Comparison of ENCODE assay signal across 8 cellular contexts in genomic region chr16:4734063-4734729, GRCh38. TPM values are rescaled to one million over a fixed set of nuclear protein-coding genes. Genes with fewer than 3 reads are reported as not detected.
DNase-seq lines count a peak whose midpoint lies in the region; ATAC-seq and TF ChIP-seq lines count a peak whose summit lies in the region.

Gene ANKS3 (minus strand): TSS chr16:4734271. CDS start chr16:4730149, 4,122 bp downstream.
Gene DNAAF8 (plus strand): TSS chr16:4734537. CDS start chr16:4736515, 1,978 bp downstream.

- under 1% methylated on average over 70 of the region's 70 CpGs for WGBS in HUES64

- peak within 1 kb of the TSS; percentile 86 for H3K27ac ChIP-seq in HUES64 (ENCODE audit: low read depth, low read length)
- peak within 1 kb of the TSS; percentile 81 to 83 for H3K27ac ChIP-seq in mucosa of rectum (ENCODE audit: low read depth in 2 of 2, low read length in 2 of 2)

- H3K4me1 ChIP-seq in HUES64 (ENCODE audit: insufficient read depth, low read length) (no peaks in the 10 kb centered on the region; the same call in 1 of the 2 replicates), mucosa of rectum (ENCODE audit: control insufficient read depth in 2 of 2, insufficient read depth in 2 of 2, low read length in 2 of 2) (peaks cover 6 to 9% of the 10 kb centered on the region in 2 donors)

- H3K4me3 ChIP-seq in HUES64 (ENCODE audit: low read length): peak within 1 kb of the TSS; percentile 85
- H3K4me3 ChIP-seq in mucosa of rectum (ENCODE audit: low read length in 2 of 2): peak within 1 kb of the TSS; percentile 81 to 88

- DNase-seq in DMS 273 treated with DMSO at 0.1 percent for 48 hours (lab: John Stamatoyannopoulos, UW) (peak; percentile 93), OCI-M1 (lab: John Stamatoyannopoulos, UW) (peak; percentile 95), activated T-cell treated with anti-CD3 and anti-CD28 coated beads for 48 hours (ENCODE audit: low read depth) (peak; percentile 84), erythroblast (lab: John Stamatoyannopoulos, UW) (peak; percentile 93 to 94)
- DNase-seq in stimulated activated CD8-positive, alpha-beta memory T cell treated with anti-CD3 and anti-CD28 coated beads, Interleukin-4, amount 100 ng/mL, for 4 hours (ENCODE audit: low read depth in 2 of 2, low spot score in 1 of 2): peak; percentile 50 to 53

- peak; percentile 63 for ATAC-seq in GM21515 (IDR thresholded peaks at IDR 0.05; ENCODE audit: unreplicated experiment)

- no peaks in the 10 kb centered on the region for H3K27me3 ChIP-seq in HUES64 (ENCODE audit: insufficient read depth, low read length)
- no peaks in the 10 kb centered on the region for H3K27me3 ChIP-seq in mucosa of rectum (ENCODE audit: control insufficient read depth in 2 of 2, insufficient read depth in 2 of 2, low read length in 2 of 2)

- H3K9me3 ChIP-seq in HUES64 (ENCODE audit: insufficient read depth, low read depth, low read length) (no peaks in the 10 kb centered on the region), mucosa of rectum (ENCODE audit: control insufficient read depth in 2 of 2, low read length in 2 of 2) (no peaks in the 10 kb centered on the region)

- peak; percentile 45 for TF ChIP-seq POLR2A in erythroblast (IDR thresholded peaks at IDR 0.05; ENCODE audit: low read length)

- H3K36me3 ChIP-seq in HUES64 (ENCODE audit: insufficient read depth, low read length): peaks cover 17% of the 10 kb centered on the region
- H3K36me3 ChIP-seq in mucosa of rectum (ENCODE audit: control insufficient read depth in 2 of 2, insufficient read depth in 2 of 2, low read length in 2 of 2): peaks cover 8 to 17% of the 10 kb centered on the region in 2 donors

- peak within 1 kb of the TSS; percentile 83 for H3K9ac ChIP-seq in HUES64 (ENCODE audit: low read depth, low read length)
- H3K9ac ChIP-seq in mucosa of rectum (ENCODE audit: low read depth in 1 of 2, low read length in 2 of 2): peak within 1 kb of the TSS; percentile 61 to 64

RNA-seq across cellular contexts. Expression of gene ANKS3, which starts in this region (rescaled TPM):
- 12.6 TPM for polyA plus RNA-seq in HUES64 (2013, experiment 1 of 2)
- polyA plus RNA-seq in HUES64 (2013, experiment 2 of 2): 12.7 TPM

RNA-seq across cellular contexts. Expression of gene DNAAF8, which starts in this region (rescaled TPM):
- polyA plus RNA-seq in HUES64 (2013, experiment 1 of 2): 0.60 TPM
- 1.0 TPM for polyA plus RNA-seq in HUES64 (2013, experiment 2 of 2)

Comparison
In these comparisons a context has a peak if more than half of its experiments do, and no peak if none do; other contexts are left out.
1. Peak in every context shown above with its lines: DNase-seq, ATAC-seq, H3K4me3 ChIP-seq and H3K27ac ChIP-seq.